In genomic region chr4:58050439-58050838, GRCh38 we compare ENCODE assay signal across 26 cellular contexts.
"Had no signal": no experiment of that assay in that cellular context is flagged by ENCODE, and none has a peak within 500 bp of the region (broad histone marks: within the 10 kb centered on the region; RNA-seq: fewer than 3 reads in every experiment).

No MANE protein-coding gene starts in this region.

- DNase-seq: stimulated activated CD4-positive, alpha-beta T cell treated with anti-CD3 and anti-CD28 coated beads, Interleukin-2, amount 100 ng/mL, for 48 hours; stimulated activated CD4-positive, alpha-beta T cell treated with anti-CD3 and anti-CD28 coated beads, Interleukin-4, amount 100 ng/mL, for 1 hour; stimulated activated CD4-positive, alpha-beta T cell treated with anti-CD3 and anti-CD28 coated beads, Interleukin-4, amount 100 ng/mL, for 24 hours; stimulated activated CD4-positive, alpha-beta T cell treated with anti-CD3 and anti-CD28 coated beads, Interleukin-4, amount 100 ng/mL, for 4 hours; stimulated activated CD8-positive, alpha-beta memory T cell treated with anti-CD3 and anti-CD28 coated beads, Interleukin-4, amount 100 ng/mL, for 48 hours; stimulated activated naive B cell treated with anti-CD40 and anti-IgM and Interleukin-4, amounts not matched to agents 10 μg/mL and 1 μg/mL and 100 μg/mL, for 72 hours; stimulated activated naive CD4-positive, alpha-beta T cell; stimulated activated naive CD4-positive, alpha-beta T cell treated with Interleukin-2 at 50 U/mL for 16 hours; stimulated activated naive CD8-positive, alpha-beta T cell treated with anti-CD3 and anti-CD28 coated beads, Interleukin-15, amount 100 ng/mL, for 72 hours; stimulated activated naive CD8-positive, alpha-beta T cell treated with anti-CD3 and anti-CD28 coated beads, Interleukin-15, Interleukin-2, amounts not matched to agents 100 U/mL and 50 U/mL, for 24 hours; stomach; substantia nigra; testis; thyroid gland; tibial artery; transverse colon; trophoblast cell; upper lobe of left lung; upper lobe of right lung; uterus had no signal

- H3K27ac ChIP-seq: stomach, suprapubic skin, testis, thoracic aorta, thyroid gland, tibial artery, tibial nerve, transverse colon, upper lobe of left lung, upper lobe of right lung, uterus, vagina had no signal

- H3K36me3 ChIP-seq: stomach, suprapubic skin, thoracic aorta, thyroid gland, tibial artery, tibial nerve, transverse colon, upper lobe of left lung, upper lobe of right lung, uterus, vagina had no signal

- H3K27me3 ChIP-seq: stomach, suprapubic skin, testis, thyroid gland, tibial artery, tibial nerve, transverse colon, upper lobe of left lung, upper lobe of right lung, uterus, vagina had no signal

- ATAC-seq: stimulated activated effector memory CD8-positive, alpha-beta T cell treated with anti-CD3 and anti-CD28 coated beads, Interleukin-12 subunit alpha, Interleukin-12 subunit beta, amount 100 ng/mL, for 72 hours; stimulated activated memory B cell treated with anti-CD40 and anti-IgM and Interleukin-4, amounts not matched to agents 10 μg/mL and 1 μg/mL and 100 μg/mL, for 72 hours; stimulated activated naive B cell treated with anti-CD40 and anti-IgM and Interleukin-4, amounts not matched to agents 10 μg/mL and 1 μg/mL and 100 μg/mL, for 72 hours; stimulated activated naive CD8-positive, alpha-beta T cell treated with anti-CD3 and anti-CD28 coated beads, Interleukin-15, amount 100 ng/mL, for 72 hours; stimulated activated naive CD8-positive, alpha-beta T cell treated with anti-CD3 and anti-CD28 coated beads, Interleukin-15, Interleukin-2, amounts not matched to agents 100 U/mL and 50 U/mL, for 24 hours; upper lobe of right lung had no signal

- H3K9me3 ChIP-seq: stomach, suprapubic skin, testis, thoracic aorta, thyroid gland, tibial artery, tibial nerve, transverse colon, upper lobe of left lung, upper lobe of right lung, uterus, vagina had no signal

- H3K4me1 ChIP-seq: stomach, suprapubic skin, testis, thyroid gland, tibial artery, tibial nerve, transverse colon, upper lobe of left lung, upper lobe of right lung, uterus, vagina had no signal

- H3K4me3 ChIP-seq: stomach, suprapubic skin, testis, thoracic aorta, thyroid gland, tibial artery, tibial nerve, transverse colon, upper lobe of left lung, upper lobe of right lung, uterus, vagina had no signal
